Comparison of ENCODE assay signal across 19 cellular contexts in genomic region chr7:36182854-36183604, GRCh38. TPM values are rescaled to one million over a fixed set of nuclear protein-coding genes. Genes with fewer than 3 reads are reported as not detected.
DNase-seq lines count a peak whose midpoint lies in the region; ATAC-seq and TF ChIP-seq lines count a peak whose summit lies in the region.
"Had no signal": no experiment of that assay in that cellular context is flagged by ENCODE, and none has a peak within 500 bp of the region (broad histone marks: within the 10 kb centered on the region; RNA-seq: fewer than 3 reads in every experiment).

No MANE protein-coding gene starts in this region.

- no peak overlapping the region for H3K4ac ChIP-seq in IMR-90 (ENCODE audit: low read depth, low read length)

- H3K23ac ChIP-seq in IMR-90 (ENCODE audit: low read depth, low read length) = no peak overlapping the region

- H4K8ac ChIP-seq in IMR-90 (ENCODE audit: low read depth in 2 of 2, low read length in 2 of 2) = no peak overlapping the region

- no peak overlapping the region for H2BK120ac ChIP-seq in IMR-90 (ENCODE audit: low read depth, low read length)

- dilution Hi-C loops in IMR-90 (cut with HindIII; ENCODE audit: low sequenced_read_pairs, unreplicated experiment) = no loop called here

- POLR2A ChIA-PET in IMR-90 (lab: Charles Lee; ENCODE audit: unreplicated experiment) = interaction anchor here (0.6 kb wide), 1 partner anchor 32 kb away, joined by 4 read pairs; no protein-coding TSS in a partner anchor

- intact Hi-C loops in IMR-90 (cut with micrococcal nuclease) (no loop called here), sciatic nerve (cut with DNase I) (no loop called here)

- H3K9me2 ChIP-seq in SU-DHL-6 (replicated peaks; ENCODE audit: insufficient read depth, low read length) = no peaks in the 10 kb centered on the region

- H3K9ac ChIP-seq in IMR-90 (ENCODE audit: low read depth, low read length) (no peak overlapping the region), SU-DHL-6 (ENCODE audit: low read length) (peak overlapping the region; percentile 60)
- H3K9ac ChIP-seq: KMS-11 had no signal

- 87% methylated on average over 3 of the region's 13 CpGs; no CpG with 5 or more reads in 1 of the 2 experiments for WGBS in IMR-90 (ENCODE audit: extremely low coverage in 2 of 2, insufficient read length in 1 of 2), 2 experiments

- H3K14ac ChIP-seq in IMR-90 (replicated peaks; ENCODE audit: low read depth, low read length) = no peak overlapping the region; the same call in 1 of the 2 replicates

- no peak for TF ChIP-seq RAD21 in IMR-90 (IDR thresholded peaks at IDR 0.05; ENCODE audit: low read length)

- TF ChIP-seq CTCF in IMR-90 (conservative IDR thresholded peaks at IDR 0.05; ENCODE audit: low read depth, low read length) (no peak), SU-DHL-6 (IDR thresholded peaks at IDR 0.05; ENCODE audit: insufficient read depth, low read length, poor library complexity, severe bottlenecking) (no peak), foreskin keratinocyte (conservative IDR thresholded peaks at IDR 0.05) (no peak)

- no peak overlapping the region for H2AK9ac ChIP-seq in IMR-90 (replicated peaks; ENCODE audit: low read depth, low read length, poor library complexity)

- H3K9me1 ChIP-seq in IMR-90 (ENCODE audit: insufficient read depth, low read length) = peaks cover 14% of the 10 kb centered on the region

- CTCF ChIA-PET in IMR-90 (lab: Yijun Ruan, JAX) = interaction anchor here (1.3 kb wide), 1 partner anchor 19 kb away, joined by 3 read pairs; no protein-coding TSS in a partner anchor

- H4K5ac ChIP-seq in IMR-90 (ENCODE audit: low read depth, low read length) = no peak overlapping the region

- H4K20me1 ChIP-seq in IMR-90 (ENCODE audit: insufficient read depth, low read length) = no peaks in the 10 kb centered on the region; the same call in 1 of the 2 replicates
- no peaks in the 10 kb centered on the region for H4K20me1 ChIP-seq in SU-DHL-6 (ENCODE audit: low read depth, low read length)

- H4K91ac ChIP-seq in IMR-90 (ENCODE audit: insufficient read depth, low read depth, low read length) = no peak overlapping the region

- DNase-seq in IMR-90 = no peak
- DNase-seq in foreskin keratinocyte = no peak
- no peak for DNase-seq in sciatic nerve (ENCODE audit: low spot score)
- DNase-seq in SHP77 treated with DMSO at 0.1 percent for 48 hours (lab: John Stamatoyannopoulos, UW) = no peak
- no peak for DNase-seq in HK-2 (ENCODE audit: unreplicated experiment)
- no peak for DNase-seq in RKO (ENCODE audit: low spot score)
- DNase-seq: activated naive CD4-positive, alpha-beta T cell treated with Interleukin-2 at 50 U/mL for 16 hours; Caco-2; HCEC 1CT; immature natural killer cell; mammary epithelial cell; naive thymus-derived CD4-positive, alpha-beta T cell; NCI-H2081 treated with DMSO at 0.1 percent for 48 hours; NCI-H748 treated with DMSO at 0.1 percent for 48 hours; spleen had no signal

- H3K36me3 ChIP-seq in IMR-90 (ENCODE audit: control insufficient read depth, insufficient read depth, low read length) (no peaks in the 10 kb centered on the region), SU-DHL-6 (ENCODE audit: low read length) (no peaks in the 10 kb centered on the region)
- H3K36me3 ChIP-seq: spleen, suprapubic skin had no signal

- H3K9me3 ChIP-seq in IMR-90 (ENCODE audit: control insufficient read depth, insufficient read depth, low read length) (no peaks in the 10 kb centered on the region), SU-DHL-6 (ENCODE audit: insufficient read depth, low read length) (no peaks in the 10 kb centered on the region)
- H3K9me3 ChIP-seq: Caco-2, spleen, suprapubic skin had no signal

- H3K79me2 ChIP-seq in SU-DHL-6 (ENCODE audit: insufficient read depth, low read length) = peaks cover 100% of the 10 kb centered on the region

- in situ Hi-C loops in IMR-90 (cut with MboI; ENCODE audit: low sequenced_read_pairs) = no loop called here

- ATAC-seq in IMR-90 (ENCODE audit: low read depth) = no peak
- peak; percentile 44 for ATAC-seq in foreskin keratinocyte
- ATAC-seq in sciatic nerve = peak; percentile 27
- ATAC-seq in GM21381 (IDR thresholded peaks at IDR 0.05; ENCODE audit: unreplicated experiment) = no peak
- ATAC-seq: naive thymus-derived CD4-positive, alpha-beta T cell had no signal

- no peak overlapping the region for H3K27ac ChIP-seq in IMR-90 (ENCODE audit: insufficient read depth, low read length)
- H3K27ac ChIP-seq in SU-DHL-6 (ENCODE audit: low read depth, low read length) = peak overlapping the region; percentile 96
- no peak overlapping the region for H3K27ac ChIP-seq in foreskin keratinocyte
- H3K27ac ChIP-seq: KMS-11, spleen, suprapubic skin had no signal

- H3K18ac ChIP-seq in IMR-90 (ENCODE audit: low read depth, low read length) = no peak overlapping the region

- TF ChIP-seq POLR2A in IMR-90 (IDR thresholded peaks at IDR 0.05; ENCODE audit: low read depth, low read length) = no peak

- no peak overlapping the region for H3K56ac ChIP-seq in IMR-90 (ENCODE audit: extremely low read depth, insufficient read depth, low read length)

- H3K4me3 ChIP-seq in IMR-90 (ENCODE audit: insufficient read depth, low read depth, low read length) (no peak overlapping the region), SU-DHL-6 (ENCODE audit: insufficient read depth, low read length, poor library complexity, severe bottlenecking) (peak overlapping the region; percentile 16)
- H3K4me3 ChIP-seq: spleen, suprapubic skin had no signal

- no peak overlapping the region for H2BK5ac ChIP-seq in IMR-90 (ENCODE audit: low read depth, low read length, poor library complexity, severe bottlenecking)

- peaks cover 64% of the 10 kb centered on the region for H3F3A ChIP-seq in SU-DHL-6 (ENCODE audit: insufficient read depth)

- peaks cover 4 to 34% of the 10 kb centered on the region in 2 experiments for H3K79me1 ChIP-seq in IMR-90 (ENCODE audit: low read depth in 1 of 2, low read length in 2 of 2)

- H2AFZ ChIP-seq in IMR-90 (replicated peaks; ENCODE audit: low read length, poor library complexity) (no peak overlapping the region), SU-DHL-6 (ENCODE audit: low read depth, low read length, severe bottlenecking) (no peak overlapping the region)

- H3K4me1 ChIP-seq in IMR-90 (ENCODE audit: control insufficient read depth, insufficient read depth, low read length) (peaks cover 14% of the 10 kb centered on the region), foreskin keratinocyte (no peaks in the 10 kb centered on the region)
- H3K4me1 ChIP-seq: Caco-2 had no signal

- H2AK5ac ChIP-seq in IMR-90 (ENCODE audit: low read depth, low read length) = peak overlapping the region; percentile 62; the same call in 1 of the 2 replicates

- no peak overlapping the region for H2BK15ac ChIP-seq in IMR-90 (ENCODE audit: low read depth, low read length)

- no peak overlapping the region for H2BK20ac ChIP-seq in IMR-90 (ENCODE audit: low read depth, low read length)

- no TSS peak for BruUV-seq in IMR-90 (replicated peaks; lab: Mats Ljungman, UMichigan)

- H3K27me3 ChIP-seq in IMR-90 (ENCODE audit: control insufficient read depth, insufficient read depth, low read length) (no peaks in the 10 kb centered on the region), SU-DHL-6 (ENCODE audit: low read length) (no peaks in the 10 kb centered on the region), foreskin keratinocyte (no peaks in the 10 kb centered on the region)
- H3K27me3 ChIP-seq: spleen, suprapubic skin had no signal

- H3K4me2 ChIP-seq in IMR-90 (ENCODE audit: low read depth, low read length) (no peak overlapping the region), SU-DHL-6 (ENCODE audit: low read depth, low read length, poor library complexity, severe bottlenecking) (peak overlapping the region; percentile 84)
- H3K4me2 ChIP-seq: KMS-11 had no signal

TF ChIP-seq in IMR-90, 13 proteins besides CTCF, POLR2A, EP300 and RAD21:
- TF ChIP-seq, protein P1, sequence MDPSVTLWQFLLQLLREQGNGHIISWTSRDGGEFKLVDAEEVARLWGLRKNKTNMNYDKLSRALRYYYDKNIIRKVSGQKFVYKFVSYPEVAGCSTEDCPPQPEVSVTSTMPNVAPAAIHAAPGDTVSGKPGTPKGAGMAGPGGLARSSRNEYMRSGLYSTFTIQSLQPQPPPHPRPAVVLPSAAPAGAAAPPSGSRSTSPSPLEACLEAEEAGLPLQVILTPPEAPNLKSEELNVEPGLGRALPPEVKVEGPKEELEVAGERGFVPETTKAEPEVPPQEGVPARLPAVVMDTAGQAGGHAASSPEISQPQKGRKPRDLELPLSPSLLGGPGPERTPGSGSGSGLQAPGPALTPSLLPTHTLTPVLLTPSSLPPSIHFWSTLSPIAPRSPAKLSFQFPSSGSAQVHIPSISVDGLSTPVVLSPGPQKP (IDR thresholded peaks at IDR 0.05; ENCODE audit: borderline replicate concordance, low read depth, low read length) = no peak
- TF ChIP-seq NFE2L2 (IDR thresholded peaks at IDR 0.05; ENCODE audit: low read depth, low read length) (no peak), FOS (IDR thresholded peaks at IDR 0.05; ENCODE audit: low read depth, low read length) (no peak)

RNA-seq across cellular contexts. Expression of gene EEPD1, which starts 30.0 kb away (rescaled TPM):
- total RNA-seq in IMR-90 (2012; rRNA removed) (7.3 and 8.1 TPM in 2 replicates), foreskin keratinocyte (2.2 and 2.4 TPM in 2 replicates), sciatic nerve (19.3 TPM)
- polyA plus RNA-seq in IMR-90 (2012; rRNA removed) (13.9 and 15.2 TPM in 2 replicates), foreskin keratinocyte (1.2 and 1.3 TPM in 2 replicates)
- polyA plus RNA-seq in IMR-90 (2012; cell fraction: cytosol; rRNA removed) = 8.0 and 14.9 TPM in 2 replicates
- polyA plus RNA-seq in IMR-90 (2012; cell fraction: nucleus; rRNA removed; ENCODE audit: low replicate concordance) = 39.3 and 53.7 TPM in 2 replicates

Comparison
In these comparisons a context has a peak if more than half of its experiments do, and no peak if none do; other contexts are left out.
1. ATAC-seq: peak in foreskin keratinocyte (single experiment) and sciatic nerve (single experiment); none in IMR-90 (single experiment) and GM21381 (single experiment).